ENCODE assay signal across 1 cellular context in the genomic region with DNA sequence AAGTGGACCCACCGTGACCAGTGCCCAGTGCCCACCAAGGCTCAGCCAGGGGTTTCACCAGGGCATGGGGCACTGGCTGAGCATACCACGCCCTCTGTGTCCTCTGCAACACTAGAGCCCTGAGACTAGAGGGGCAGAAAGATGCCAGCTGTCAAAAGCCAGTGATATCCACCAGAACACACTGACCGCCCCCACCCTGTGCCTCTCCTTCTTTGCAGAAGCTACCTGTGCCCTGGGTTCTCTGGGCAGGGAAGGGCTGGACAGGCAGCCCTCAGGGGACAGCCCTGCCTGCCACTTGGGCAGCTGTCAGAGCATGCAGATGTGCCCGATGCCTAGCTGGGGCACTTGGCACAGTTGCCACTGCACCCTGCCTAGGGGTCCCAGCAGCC.
TF ChIP-seq lines count a peak whose summit lies in the region.

No MANE protein-coding gene starts in this region.

TF ChIP-seq in HepG2, 621 proteins besides CTCF, POLR2A, EP300 and RAD21:
- no peak for TF ChIP-seq ZNF569 (CRISPR knock-in tag; IDR thresholded peaks at IDR 0.05; ENCODE audit: borderline replicate concordance)
- no peak for TF ChIP-seq ZC3H13 (CRISPR knock-in tag; IDR thresholded peaks at IDR 0.05)
- TF ChIP-seq SKI (IDR thresholded peaks at IDR 0.05; ENCODE audit: partially characterized antibody), result no peak
- no peak for TF ChIP-seq SETDB1 (CRISPR knock-in tag; IDR thresholded peaks at IDR 0.05; ENCODE audit: borderline replicate concordance)
- no peak for TF ChIP-seq NFIC (IDR thresholded peaks at IDR 0.05; ENCODE audit: low read length)
- TF ChIP-seq, protein P1, sequence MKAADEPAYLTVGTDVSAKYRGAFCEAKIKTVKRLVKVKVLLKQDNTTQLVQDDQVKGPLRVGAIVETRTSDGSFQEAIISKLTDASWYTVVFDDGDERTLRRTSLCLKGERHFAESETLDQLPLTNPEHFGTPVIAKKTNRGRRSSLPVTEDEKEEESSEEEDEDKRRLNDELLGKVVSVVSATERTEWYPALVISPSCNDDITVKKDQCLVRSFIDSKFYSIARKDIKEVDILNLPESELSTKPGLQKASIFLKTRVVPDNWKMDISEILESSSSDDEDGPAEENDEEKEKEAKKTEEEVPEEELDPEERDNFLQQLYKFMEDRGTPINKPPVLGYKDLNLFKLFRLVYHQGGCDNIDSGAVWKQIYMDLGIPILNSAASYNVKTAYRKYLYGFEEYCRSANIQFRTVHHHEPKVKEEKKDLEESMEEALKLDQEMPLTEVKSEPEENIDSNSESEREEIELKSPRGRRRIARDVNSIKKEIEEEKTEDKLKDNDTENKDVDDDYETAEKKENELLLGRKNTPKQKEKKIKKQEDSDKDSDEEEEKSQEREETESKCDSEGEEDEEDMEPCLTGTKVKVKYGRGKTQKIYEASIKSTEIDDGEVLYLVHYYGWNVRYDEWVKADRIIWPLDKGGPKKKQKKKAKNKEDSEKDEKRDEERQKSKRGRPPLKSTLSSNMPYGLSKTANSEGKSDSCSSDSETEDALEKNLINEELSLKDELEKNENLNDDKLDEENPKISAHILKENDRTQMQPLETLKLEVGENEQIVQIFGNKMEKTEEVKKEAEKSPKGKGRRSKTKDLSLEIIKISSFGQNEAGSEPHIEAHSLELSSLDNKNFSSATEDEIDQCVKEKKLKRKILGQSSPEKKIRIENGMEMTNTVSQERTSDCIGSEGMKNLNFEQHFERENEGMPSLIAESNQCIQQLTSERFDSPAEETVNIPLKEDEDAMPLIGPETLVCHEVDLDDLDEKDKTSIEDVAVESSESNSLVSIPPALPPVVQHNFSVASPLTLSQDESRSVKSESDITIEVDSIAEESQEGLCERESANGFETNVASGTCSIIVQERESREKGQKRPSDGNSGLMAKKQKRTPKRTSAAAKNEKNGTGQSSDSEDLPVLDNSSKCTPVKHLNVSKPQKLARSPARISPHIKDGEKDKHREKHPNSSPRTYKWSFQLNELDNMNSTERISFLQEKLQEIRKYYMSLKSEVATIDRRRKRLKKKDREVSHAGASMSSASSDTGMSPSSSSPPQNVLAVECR (CRISPR knock-in tag; IDR thresholded peaks at IDR 0.05; ENCODE audit: borderline replicate concordance), result no peak
- no peak for TF ChIP-seq PHF5A (CRISPR knock-in tag; IDR thresholded peaks at IDR 0.05; ENCODE audit: low read depth, unreplicated experiment)
- no peak for TF ChIP-seq SNRNP70 (IDR thresholded peaks at IDR 0.05; ENCODE audit: low read depth, low read length)
- TF ChIP-seq IRX3 (CRISPR knock-in tag; IDR thresholded peaks at IDR 0.05; ENCODE audit: borderline replicate concordance, low read depth), result no peak
- no peak for TF ChIP-seq FOXJ3 (CRISPR knock-in tag; IDR thresholded peaks at IDR 0.05; ENCODE audit: borderline replicate concordance)
- TF ChIP-seq, protein P2, sequence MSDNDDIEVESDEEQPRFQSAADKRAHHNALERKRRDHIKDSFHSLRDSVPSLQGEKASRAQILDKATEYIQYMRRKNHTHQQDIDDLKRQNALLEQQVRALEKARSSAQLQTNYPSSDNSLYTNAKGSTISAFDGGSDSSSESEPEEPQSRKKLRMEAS (IDR thresholded peaks at IDR 0.05), result no peak
- no peak for TF ChIP-seq ZNF782 (CRISPR knock-in tag; IDR thresholded peaks at IDR 0.05; ENCODE audit: borderline replicate concordance)
